In the genomic region with DNA sequence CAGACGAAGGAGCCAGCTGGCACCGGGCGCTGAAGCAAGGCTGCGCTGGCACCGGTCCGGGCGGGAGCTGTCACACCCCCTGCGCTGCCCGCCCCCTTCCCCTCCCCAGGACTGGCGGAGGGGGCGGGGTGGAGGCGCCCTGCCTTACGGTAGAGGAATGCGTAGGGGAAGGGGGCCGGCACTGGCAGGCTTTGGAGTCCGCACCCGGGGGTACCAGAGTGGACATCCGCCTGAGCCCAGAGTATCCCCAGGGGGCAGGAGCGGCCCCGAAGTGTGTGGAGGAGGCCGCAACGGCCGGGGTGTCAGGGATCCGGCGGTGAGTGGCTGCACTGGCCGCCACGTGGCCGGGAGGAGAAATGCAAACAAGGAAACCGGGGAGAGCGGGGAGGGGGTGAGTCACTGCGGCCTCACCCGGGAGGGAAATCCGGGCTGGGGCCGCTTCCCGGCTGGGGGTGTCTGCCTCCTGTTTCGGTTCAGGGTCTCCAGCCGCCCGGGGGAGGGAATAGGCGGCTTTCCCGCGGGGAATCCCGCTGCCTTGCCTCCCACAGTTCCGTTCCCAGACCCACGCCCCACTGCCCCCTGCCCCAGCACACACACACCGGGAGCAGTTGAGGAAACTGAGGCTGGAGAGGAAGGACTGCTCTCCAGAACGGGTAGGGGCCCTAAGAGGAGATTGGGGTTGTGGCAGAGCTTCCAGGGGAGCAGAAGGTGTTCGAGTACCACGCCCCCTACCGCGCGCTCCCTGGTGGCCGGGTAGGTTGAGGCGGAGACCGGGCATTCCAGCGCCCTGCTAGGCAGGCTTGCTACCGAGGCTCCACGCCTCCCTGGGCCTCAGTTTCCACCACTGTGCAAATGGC, we compare ENCODE assay signal across 8 cellular contexts. TPM values are rescaled to one million over a fixed set of nuclear protein-coding genes. Genes with fewer than 3 reads are reported as not detected.
A peak's percentile ranks its signal among the peaks of the same experiment; 100 is the strongest.
DNase-seq lines count a peak whose midpoint lies in the region; ATAC-seq and TF ChIP-seq lines count a peak whose summit lies in the region.

Gene RAPGEF3, minus strand, starts transcription at position 47 of the 857 bp plus-strand sequence. CDS start 324 bp downstream, outside the sequence.

- intact Hi-C loops in right lobe of liver (cut with DNase I): no loop called here

- TF ChIP-seq POLR2A in right lobe of liver (IDR thresholded peaks at IDR 0.05): peak; percentile 35

- H3K27ac ChIP-seq in duodenal mucosa (ENCODE audit: low read depth, low read length): peak within 1 kb of the TSS; percentile 57
- H3K27ac ChIP-seq in right lobe of liver: peak within 1 kb of the TSS; percentile 21 to 88 (median 29)

- H3K9me3 ChIP-seq in duodenal mucosa (ENCODE audit: control insufficient read depth in 1 of 2, low read length in 2 of 2) (no peaks in the 10 kb centered on the region), right lobe of liver (no peaks in the 10 kb centered on the region)

- ATAC-seq in HG03025 (IDR thresholded peaks at IDR 0.05; ENCODE audit: low FRiP score, unreplicated experiment) (peak; percentile 36), right lobe of liver (peak; percentile 88 to 95 (median 91))

- peak; percentile 35 to 47 (median 41) for TF ChIP-seq CTCF in right lobe of liver (IDR thresholded peaks at IDR 0.05)

- H3K27me3 ChIP-seq in duodenal mucosa (ENCODE audit: control insufficient read depth in 1 of 2, insufficient read depth in 2 of 2, low read length in 2 of 2) (no peaks in the 10 kb centered on the region), right lobe of liver (no peaks in the 10 kb centered on the region)

- peaks cover 42 to 48% of the 10 kb centered on the region in 2 donors for H3K4me1 ChIP-seq in duodenal mucosa (ENCODE audit: control insufficient read depth in 1 of 2, insufficient read depth in 2 of 2, low read length in 2 of 2)
- peaks cover 0 to 5% (median 2%) of the 10 kb centered on the region in 4 donors for H3K4me1 ChIP-seq in right lobe of liver

- DNase-seq in SIG-M5 treated with dmso at 0.1 percent for 504 hours (lab: John Stamatoyannopoulos, UW; ENCODE audit: unreplicated experiment): peak; percentile 79
- DNase-seq in SIG-M5 (lab: John Stamatoyannopoulos, UW): no peak
- peak; percentile 26 for DNase-seq in NCI-H2227 treated with DMSO at 0.1 percent for 48 hours (lab: John Stamatoyannopoulos, UW)
- peak; percentile 35 to 65 for DNase-seq in activated CD4-positive, alpha-beta T cell treated with anti-CD3 and anti-CD28 coated beads, Interleukin-2, amount 50 U/mL, for 24 hours (ENCODE audit: low read depth in 1 of 2, low spot score in 1 of 2)
- peak; percentile 84 to 89 (median 86) for DNase-seq in right lobe of liver
- DNase-seq in stimulated activated CD4-positive, alpha-beta T cell treated with anti-CD3 and anti-CD28 coated beads, Interleukin-4, amount 100 ng/mL, for 4 hours: peak; percentile 60 to 73

- 0% methylated on average over 25 of the region's 57 CpGs for WGBS in right lobe of liver (ENCODE audit: insufficient coverage, low coverage, low lambda C conversion rate, missing lambda C conversion rate)

- H3K4me3 ChIP-seq in duodenal mucosa (ENCODE audit: low read depth in 1 of 2, low read length in 2 of 2): peak within 1 kb of the TSS; percentile 75 to 83
- peak within 1 kb of the TSS; percentile 61 to 67 (median 67) for H3K4me3 ChIP-seq in right lobe of liver

- peak within 1 kb of the TSS; percentile 70 to 75 for H3K9ac ChIP-seq in duodenal mucosa (ENCODE audit: low read depth in 1 of 2, low read length in 2 of 2)

- H3K36me3 ChIP-seq in duodenal mucosa (ENCODE audit: control insufficient read depth in 1 of 2, insufficient read depth in 2 of 2, low read length in 2 of 2) (no peaks in the 10 kb centered on the region), right lobe of liver (no peaks in the 10 kb centered on the region)

RNA-seq across cellular contexts. Expression of gene RAPGEF3, which starts in this region (rescaled TPM):
- 1 to 10 TPM in 5 of 6 experiments, under 1 TPM in 1; 0.81 to 4.6 (median 2.6) TPM for total RNA-seq in right lobe of liver
